Comparison of ENCODE assay signal across 12 cellular contexts in genomic region chr11:38019072-38019775, GRCh38.
DNase-seq lines count a peak whose midpoint lies in the region; ATAC-seq and TF ChIP-seq lines count a peak whose summit lies in the region.
"Had no signal": no experiment of that assay in that cellular context is flagged by ENCODE, and none has a peak within 500 bp of the region (broad histone marks: within the 10 kb centered on the region; RNA-seq: fewer than 3 reads in every experiment).

No MANE protein-coding gene starts in this region.

- DNase-seq in DND-41 = no peak
- DNase-seq in amniotic epithelial cell (ENCODE audit: low read depth) = peak; percentile 53
- DNase-seq in iPS-NIHi11 (ENCODE audit: low spot score) = peak; percentile 22
- DNase-seq in COLO829 (ENCODE audit: low spot score) = no peak
- no peak for DNase-seq in NCI-H2029 (lab: John Stamatoyannopoulos, UW)
- DNase-seq: activated CD4-positive, alpha-beta T cell treated with anti-CD3 and anti-CD28 coated beads, Interleukin-2, amount 50 U/mL, for 4 hours; left ventricle myocardium inferior; naive thymus-derived CD8-positive, alpha-beta T cell; NCI-H1436 treated with DMSO at 0.1 percent for 48 hours had no signal

- ATAC-seq in DND-41 (ENCODE audit: insufficient read depth, low read depth) = no peak
- ATAC-seq in GM21515 (IDR thresholded peaks at IDR 0.05; ENCODE audit: unreplicated experiment) = no peak
- no peak for ATAC-seq in HG02763 (IDR thresholded peaks at IDR 0.05; ENCODE audit: unreplicated experiment)
- ATAC-seq: naive thymus-derived CD8-positive, alpha-beta T cell had no signal

- H3K9ac ChIP-seq in DND-41 (ENCODE audit: low read depth, low read length) = no peak overlapping the region

- no peaks in the 10 kb centered on the region for H3K27me3 ChIP-seq in DND-41 (ENCODE audit: insufficient read depth, low read length, poor library complexity)

- H3K4me1 ChIP-seq in DND-41 (ENCODE audit: insufficient read depth, low read length) = no peaks in the 10 kb centered on the region
- H3K4me1 ChIP-seq: left ventricle myocardium inferior had no signal

- TF ChIP-seq CTCF in DND-41 (IDR thresholded peaks at IDR 0.05; ENCODE audit: borderline replicate concordance, extremely low read depth, low read length, poor library complexity, severe bottlenecking) = peak; percentile 4

- H3K4me2 ChIP-seq in DND-41 (ENCODE audit: insufficient read depth, low read length) = no peak overlapping the region

- H3K27ac ChIP-seq in DND-41 (ENCODE audit: low read length) = no peak overlapping the region
- H3K27ac ChIP-seq: left ventricle myocardium inferior had no signal

- no peaks in the 10 kb centered on the region for H3K36me3 ChIP-seq in DND-41 (ENCODE audit: insufficient read depth, low read length)
- H3K36me3 ChIP-seq: left ventricle myocardium inferior had no signal

- TF ChIP-seq EP300 in Ishikawa (IDR thresholded peaks at IDR 0.05; ENCODE audit: borderline replicate concordance) = no peak

- TF ChIP-seq RAD21 in Ishikawa (IDR thresholded peaks at IDR 0.05; ENCODE audit: low read depth) = peak; percentile 5; the same call in 1 of the 2 replicates

- no peaks in the 10 kb centered on the region for H4K20me1 ChIP-seq in DND-41 (ENCODE audit: insufficient read depth, low read length)

- no peaks in the 10 kb centered on the region for H3K9me3 ChIP-seq in DND-41 (ENCODE audit: insufficient read depth, low read length, severe bottlenecking)

- no peaks in the 10 kb centered on the region for H3K79me2 ChIP-seq in DND-41 (ENCODE audit: insufficient read depth, low read length)

- H3K4me3 ChIP-seq in DND-41 (ENCODE audit: low read depth in 1 of 2, low read length in 2 of 2) = no peak overlapping the region
- H3K4me3 ChIP-seq: left ventricle myocardium inferior had no signal

- H2AFZ ChIP-seq in DND-41 (ENCODE audit: low read depth, low read length) = no peak overlapping the region

TF ChIP-seq in Ishikawa, 13 proteins besides CTCF, POLR2A, EP300 and RAD21:
- no peak for TF ChIP-seq MAX (IDR thresholded peaks at IDR 0.05)
- TF ChIP-seq EGR1 (IDR thresholded peaks at IDR 0.05) = no peak
- no peak for TF ChIP-seq TEAD4 (IDR thresholded peaks at IDR 0.05)
- TF ChIP-seq YY1 (IDR thresholded peaks at IDR 0.05; ENCODE audit: low read depth) = no peak
- no peak for TF ChIP-seq REST (IDR thresholded peaks at IDR 0.05; ENCODE audit: low read depth)
- TF ChIP-seq CEBPB (IDR thresholded peaks at IDR 0.05) = no peak

Comparison
In these comparisons a context has a peak if more than half of its experiments do, and no peak if none do; other contexts are left out.
1. DNase-seq: peak in amniotic epithelial cell (single experiment) and iPS-NIHi11 (single experiment); none in DND-41 (single experiment), COLO829 (single experiment) and NCI-H2029 (single experiment).